In genomic region chr16:74140557-74140956, GRCh38 we compare ENCODE assay signal across 39 cellular contexts.
"Had no signal": no experiment of that assay in that cellular context is flagged by ENCODE, and none has a peak within 500 bp of the region (broad histone marks: within the 10 kb centered on the region; RNA-seq: fewer than 3 reads in every experiment).

No MANE protein-coding gene starts in this region.

- H3K36me3 Mint-ChIP-seq: activated naive CD4-positive, alpha-beta T cell treated with anti-CD3 and anti-CD28 coated beads, Interleukin-2, amount 10 ng/mL, durations not matched to agents 7 days and 5 days; activated naive CD4-positive, alpha-beta T cell treated with anti-CD3 and anti-CD28 coated beads, Interleukin-2, amount 50 U/mL, for 24 hours; activated naive CD4-positive, alpha-beta T cell treated with anti-CD3 and anti-CD28 coated beads, Interleukin-2, amount 50 U/mL, for 72 hours; activated naive CD8-positive, alpha-beta T cell; activated naive CD8-positive, alpha-beta T cell treated with anti-CD3 and anti-CD28 coated beads, Interleukin-2, amount 10 ng/mL, durations not matched to agents 7 days and 5 days; brain had no signal

- H3K4me1 Mint-ChIP-seq: activated naive CD4-positive, alpha-beta T cell treated with anti-CD3 and anti-CD28 coated beads, Interleukin-2, amount 10 ng/mL, durations not matched to agents 7 days and 5 days; activated naive CD4-positive, alpha-beta T cell treated with anti-CD3 and anti-CD28 coated beads, Interleukin-2, amount 50 U/mL, for 24 hours; activated naive CD8-positive, alpha-beta T cell treated with anti-CD3 and anti-CD28 coated beads for 36 hours; activated naive CD8-positive, alpha-beta T cell treated with anti-CD3 and anti-CD28 coated beads, Interleukin-2, amount 10 ng/mL, durations not matched to agents 7 days and 5 days; activated naive CD8-positive, alpha-beta T cell treated with anti-CD3 and anti-CD28 coated beads, Interleukin-2, amount 50 U/mL, for 24 hours; activated T-helper 17 cell treated with anti-CD3 and anti-CD28 coated beads, Interleukin-2, amount 50 U/mL, for 72 hours; brain; central memory CD8-positive, alpha-beta T cell had no signal

- H3K9me3 Mint-ChIP-seq: activated naive CD4-positive, alpha-beta T cell treated with anti-CD3 and anti-CD28 coated beads for 36 hours; activated naive CD4-positive, alpha-beta T cell treated with anti-CD3 and anti-CD28 coated beads, Interleukin-2, amount 50 U/mL, for 24 hours; activated naive CD8-positive, alpha-beta T cell treated with anti-CD3 and anti-CD28 coated beads, Interleukin-2, amount 10 ng/mL, durations not matched to agents 7 days and 5 days; activated naive CD8-positive, alpha-beta T cell treated with anti-CD3 and anti-CD28 coated beads, Interleukin-2, amount 50 U/mL, for 24 hours; activated T-helper 1 cell treated with anti-CD3 and anti-CD28 coated beads, Interleukin-12 subunit alpha, Interleukin-12 subunit beta, Interleukin-2, Interleukin-4 antibody, amounts not matched to agents 30 ng/mL and 10 ng/mL and 1 ng/mL, durations not matched to agents 14 hours and 24 hours and 36 hours; activated T-helper 2 cell treated with anti-CD3 and anti-CD28 coated beads, Interferon-gamma antibody, Interleukin-2, Interleukin-4, amounts not matched to agents 10 μg/mL and 5 μg/mL and 100 μg/mL, durations not matched to agents 14 hours and 24 hours and 36 hours had no signal

- H3K27ac Mint-ChIP-seq: activated naive CD4-positive, alpha-beta T cell treated with anti-CD3 and anti-CD28 coated beads for 36 hours; activated naive CD4-positive, alpha-beta T cell treated with anti-CD3 and anti-CD28 coated beads, Interleukin-2, amount 10 ng/mL, durations not matched to agents 7 days and 5 days; activated naive CD4-positive, alpha-beta T cell treated with anti-CD3 and anti-CD28 coated beads, Interleukin-2, amount 50 U/mL, for 24 hours; activated naive CD4-positive, alpha-beta T cell treated with anti-CD3 and anti-CD28 coated beads, Interleukin-2, amount 50 U/mL, for 72 hours; activated naive CD8-positive, alpha-beta T cell; activated naive CD8-positive, alpha-beta T cell treated with anti-CD3 and anti-CD28 coated beads for 36 hours; activated naive CD8-positive, alpha-beta T cell treated with anti-CD3 and anti-CD28 coated beads, Interleukin-2, amount 10 ng/mL, durations not matched to agents 7 days and 5 days; activated naive CD8-positive, alpha-beta T cell treated with anti-CD3 and anti-CD28 coated beads, Interleukin-2, amount 50 U/mL, for 24 hours; activated T-cell treated with anti-CD3 and anti-CD28 coated beads, Interleukin-2, amount 50 U/mL, for 72 hours; activated T-helper 1 cell treated with anti-CD3 and anti-CD28 coated beads, Interleukin-12 subunit alpha, Interleukin-12 subunit beta, Interleukin-2, Interleukin-4 antibody, amounts not matched to agents 30 ng/mL and 10 ng/mL and 1 ng/mL, durations not matched to agents 14 hours and 24 hours and 36 hours; activated T-helper 17 cell treated with anti-CD3 and anti-CD28 coated beads, Interleukin-2, amount 50 U/mL, for 72 hours; activated T-helper 2 cell treated with anti-CD3 and anti-CD28 coated beads, Interferon-gamma antibody, Interleukin-2, Interleukin-4, amounts not matched to agents 10 μg/mL and 5 μg/mL and 100 μg/mL, durations not matched to agents 14 hours and 24 hours and 36 hours; brain had no signal

- H3K36me3 ChIP-seq: adrenal gland, ascending aorta, brain microvascular endothelial cell, breast epithelium, cardiac muscle cell, colonic mucosa had no signal

- ATAC-seq: activated naive CD4-positive, alpha-beta T cell treated with anti-CD3 and anti-CD28 coated beads, Interleukin-2, amount 50 U/mL, for 72 hours; activated naive CD8-positive, alpha-beta T cell treated with anti-CD3 and anti-CD28 coated beads, Interleukin-2, amount 50 U/mL, for 24 hours; activated T-cell treated with anti-CD3 and anti-CD28 coated beads, Interleukin-2, amount 50 U/mL, for 72 hours; activated T-helper 17 cell treated with anti-CD3 and anti-CD28 coated beads, Interleukin-2, amount 50 U/mL, for 72 hours; body of pancreas had no signal

- FAIRE-seq: astrocyte, bronchial epithelial cell, colon had no signal

- H3K4me3 ChIP-seq: adrenal gland, ascending aorta, body of pancreas, breast epithelium, cardiac muscle cell, colonic mucosa had no signal

- DNase-seq: activated effector memory CD4-positive, alpha-beta T cell treated with anti-CD3 and anti-CD28 coated beads, Interleukin-2, amount 50 U/mL, for 16 hours; activated effector memory CD4-positive, alpha-beta T cell treated with Interleukin-2 at 50 U/mL for 16 hours; activated gamma-delta T cell; activated gamma-delta T cell treated with Interleukin-2 at 50 U/mL for 16 hours; activated naive CD4-positive, alpha-beta T cell; activated naive CD4-positive, alpha-beta T cell treated with anti-CD3 and anti-CD28 coated beads for 36 hours; activated naive CD4-positive, alpha-beta T cell treated with anti-CD3 and anti-CD28 coated beads, Interleukin-2, amount 10 ng/mL, durations not matched to agents 7 days and 5 days; activated naive CD4-positive, alpha-beta T cell treated with anti-CD3 and anti-CD28 coated beads, Interleukin-2, amount 50 U/mL, for 16 hours; activated naive CD4-positive, alpha-beta T cell treated with Interleukin-2 at 50 U/mL for 16 hours; activated naive CD8-positive, alpha-beta T cell treated with anti-CD3 and anti-CD28 coated beads for 36 hours; activated naive CD8-positive, alpha-beta T cell treated with anti-CD3 and anti-CD28 coated beads, Interleukin-2, amount 10 ng/mL, durations not matched to agents 7 days and 5 days; activated naive CD8-positive, alpha-beta T cell treated with anti-CD3 and anti-CD28 coated beads, Interleukin-2, amount 50 U/mL, for 24 hours; activated T-cell treated with anti-CD3 and anti-CD28 coated beads, Interleukin-2, amount 50 U/mL, for 48 hours; activated T-cell treated with anti-CD3 and anti-CD28 coated beads, Interleukin-2, amount 50 U/mL, for 72 hours; adrenal gland; amniotic stem cell; amygdala; anterior cingulate cortex; aorta; body of pancreas; brain microvascular endothelial cell; caudate nucleus; central memory CD4-positive, alpha-beta T cell; cerebellar nuclear complex; colonic mucosa had no signal

- H3K9me3 ChIP-seq: adrenal gland, body of pancreas, colonic mucosa had no signal

- H3K4me1 ChIP-seq: adrenal gland, ascending aorta, body of pancreas, breast epithelium, colonic mucosa had no signal

- H3K4me3 Mint-ChIP-seq: activated naive CD4-positive, alpha-beta T cell treated with anti-CD3 and anti-CD28 coated beads for 36 hours; activated naive CD4-positive, alpha-beta T cell treated with anti-CD3 and anti-CD28 coated beads, Interleukin-2, amount 10 ng/mL, durations not matched to agents 7 days and 5 days; activated naive CD4-positive, alpha-beta T cell treated with anti-CD3 and anti-CD28 coated beads, Interleukin-2, amount 50 U/mL, for 24 hours; activated naive CD8-positive, alpha-beta T cell; activated naive CD8-positive, alpha-beta T cell treated with anti-CD3 and anti-CD28 coated beads for 36 hours; activated naive CD8-positive, alpha-beta T cell treated with anti-CD3 and anti-CD28 coated beads, Interleukin-2, amount 10 ng/mL, durations not matched to agents 7 days and 5 days; activated naive CD8-positive, alpha-beta T cell treated with anti-CD3 and anti-CD28 coated beads, Interleukin-2, amount 50 U/mL, for 24 hours; activated T-cell treated with anti-CD3 and anti-CD28 coated beads, Interleukin-2, amount 50 U/mL, for 72 hours; activated T-helper 1 cell treated with anti-CD3 and anti-CD28 coated beads, Interleukin-12 subunit alpha, Interleukin-12 subunit beta, Interleukin-2, Interleukin-4 antibody, amounts not matched to agents 30 ng/mL and 10 ng/mL and 1 ng/mL, durations not matched to agents 14 hours and 24 hours and 36 hours; activated T-helper 17 cell treated with anti-CD3 and anti-CD28 coated beads, Interleukin-2, amount 50 U/mL, for 72 hours; brain; central memory CD8-positive, alpha-beta T cell had no signal

- H3K27me3 Mint-ChIP-seq: activated naive CD4-positive, alpha-beta T cell treated with anti-CD3 and anti-CD28 coated beads, Interleukin-2, amount 10 ng/mL, durations not matched to agents 7 days and 5 days; activated naive CD4-positive, alpha-beta T cell treated with anti-CD3 and anti-CD28 coated beads, Interleukin-2, amount 50 U/mL, for 24 hours; activated naive CD8-positive, alpha-beta T cell treated with anti-CD3 and anti-CD28 coated beads for 36 hours; activated naive CD8-positive, alpha-beta T cell treated with anti-CD3 and anti-CD28 coated beads, Interleukin-2, amount 10 ng/mL, durations not matched to agents 7 days and 5 days; central memory CD8-positive, alpha-beta T cell had no signal

- H3K27ac ChIP-seq: adrenal gland, ascending aorta, body of pancreas, brain microvascular endothelial cell, breast epithelium, cardiac muscle cell, colonic mucosa had no signal

- H3K27me3 ChIP-seq: adrenal gland, ascending aorta, body of pancreas, brain microvascular endothelial cell, breast epithelium, cardiac muscle cell, colonic mucosa had no signal
